19 cellular contexts compared by ENCODE assay signal in genomic region chr6:123288649-123289048, GRCh38.
DNase-seq lines count a peak whose midpoint lies in the region; ATAC-seq, FAIRE-seq and TF ChIP-seq lines count a peak whose summit lies in the region.
"Had no signal": no experiment of that assay in that cellular context is flagged by ENCODE, and none has a peak within 500 bp of the region (broad histone marks: within the 10 kb centered on the region; RNA-seq: fewer than 3 reads in every experiment).

No MANE protein-coding gene starts in this region.

- H2BK5ac ChIP-seq in IMR-90 (ENCODE audit: low read depth, low read length, poor library complexity, severe bottlenecking): no peak overlapping the region

- H3K23ac ChIP-seq in IMR-90 (ENCODE audit: low read depth, low read length): no peak overlapping the region

- POLR2A ChIA-PET in A549 (lab: Yijun Ruan, JAX): no interaction called here
- POLR2A ChIA-PET in IMR-90 (lab: Charles Lee; ENCODE audit: unreplicated experiment): no interaction called here

- H3F3A ChIP-seq in neural cell (ENCODE audit: insufficient read depth, low read length, poor library complexity, severe bottlenecking): no peaks in the 10 kb centered on the region

- no peak overlapping the region for H3K14ac ChIP-seq in IMR-90 (replicated peaks; ENCODE audit: low read depth, low read length)

- H3K56ac ChIP-seq in IMR-90 (ENCODE audit: extremely low read depth, insufficient read depth, low read length): no peak overlapping the region

- H3K9me3 ChIP-seq in A549: no peaks in the 10 kb centered on the region
- peaks cover 10% of the 10 kb centered on the region for H3K9me3 ChIP-seq in IMR-90 (ENCODE audit: control insufficient read depth, insufficient read depth, low read length)
- H3K9me3 ChIP-seq in neural cell (ENCODE audit: low read length): no peaks in the 10 kb centered on the region
- H3K9me3 ChIP-seq in gastrocnemius medialis: no peaks in the 10 kb centered on the region
- H3K9me3 ChIP-seq: BLaER1 treated with 17β-estradiol and CSF1 and Interleukin-3, amounts not matched to agents 10 nM and 100 nM; Caco-2 had no signal

- CTCF ChIA-PET in A549 (lab: Yijun Ruan, JAX): no interaction called here
- CTCF ChIA-PET in IMR-90 (lab: Yijun Ruan, JAX): no interaction called here

- no peak overlapping the region for H4K5ac ChIP-seq in IMR-90 (ENCODE audit: low read depth, low read length)

- H2AFZ ChIP-seq in IMR-90 (replicated peaks; ENCODE audit: low read length, poor library complexity) (no peak overlapping the region), neural cell (ENCODE audit: low read depth, low read length) (no peak overlapping the region)

- no peak for TF ChIP-seq POLR2A in A549 (IDR thresholded peaks at IDR 0.05; ENCODE audit: low read length)
- TF ChIP-seq POLR2A in IMR-90 (IDR thresholded peaks at IDR 0.05; ENCODE audit: low read depth, low read length): no peak
- no peak for TF ChIP-seq POLR2A in gastrocnemius medialis (IDR thresholded peaks at IDR 0.05)

- in situ Hi-C loops in IMR-90 (cut with MboI; ENCODE audit: low sequenced_read_pairs): no loop called here
- in situ Hi-C loops in gastrocnemius medialis (cut with MboI; ENCODE audit: low sequenced_read_pairs in 4 of 4): no loop called here

- H3K79me1 ChIP-seq in IMR-90 (ENCODE audit: low read depth in 1 of 2, low read length in 2 of 2): no peaks in the 10 kb centered on the region

- no peak overlapping the region for H4K91ac ChIP-seq in IMR-90 (ENCODE audit: insufficient read depth, low read depth, low read length)

- DNase-seq in A549 (ENCODE audit: low read depth in 1 of 2, low spot score in 1 of 2) (no peak), IMR-90 (no peak), gastrocnemius medialis (no peak)
- DNase-seq: 8988T; AML-193; Caco-2; Calu3; CD4-positive, alpha-beta T cell; CD8-positive, alpha-beta T cell; DMS79 treated with DMSO at 0.1 percent for 48 hours; GF-D8 had no signal

- intact Hi-C loops in IMR-90 (cut with micrococcal nuclease) (no loop called here), gastrocnemius medialis (cut with DNase I; ENCODE audit: low total_unique reads) (no loop called here)

- ATAC-seq in A549: no peak
- ATAC-seq in IMR-90 (ENCODE audit: low read depth): no peak
- ATAC-seq in gastrocnemius medialis: no peak
- ATAC-seq in GM18870 (IDR thresholded peaks at IDR 0.05; ENCODE audit: unreplicated experiment): no peak
- ATAC-seq: CD8-positive, alpha-beta T cell had no signal

- no peak overlapping the region for H2AK5ac ChIP-seq in IMR-90 (ENCODE audit: low read depth, low read length)

- TF ChIP-seq RAD21 in A549 (conservative IDR thresholded peaks at IDR 0.05 in 1 of 2, IDR thresholded peaks at IDR 0.05 in 1 of 2) (no peak), IMR-90 (IDR thresholded peaks at IDR 0.05; ENCODE audit: low read length) (no peak), neural cell (conservative IDR thresholded peaks at IDR 0.05) (no peak)

- BruUV-seq in IMR-90 (replicated peaks; lab: Mats Ljungman, UMichigan): no TSS peak

- no peak overlapping the region for H2AK9ac ChIP-seq in IMR-90 (replicated peaks; ENCODE audit: low read depth, low read length, poor library complexity)

- H3K4me3 ChIP-seq in A549 (no peak overlapping the region), IMR-90 (ENCODE audit: insufficient read depth, low read depth, low read length) (no peak overlapping the region), neural cell (ENCODE audit: low read length) (no peak overlapping the region), gastrocnemius medialis (no peak overlapping the region)
- H3K4me3 ChIP-seq: BLaER1 treated with 17β-estradiol and CSF1 and Interleukin-3, amounts not matched to agents 10 nM and 100 nM had no signal

- H3K27me3 ChIP-seq in IMR-90 (ENCODE audit: control insufficient read depth, insufficient read depth, low read length): no peaks in the 10 kb centered on the region
- H3K27me3 ChIP-seq in neural cell (ENCODE audit: insufficient read depth, low read depth, low read length): no peaks in the 10 kb centered on the region
- no peaks in the 10 kb centered on the region for H3K27me3 ChIP-seq in gastrocnemius medialis
- H3K27me3 ChIP-seq: BLaER1 treated with 17β-estradiol and CSF1 and Interleukin-3, amounts not matched to agents 10 nM and 100 nM had no signal

- no peak overlapping the region for H3K18ac ChIP-seq in IMR-90 (ENCODE audit: low read depth, low read length)

- no peak overlapping the region for H2BK20ac ChIP-seq in IMR-90 (ENCODE audit: low read depth, low read length)

- H3K79me2 ChIP-seq in neural cell (replicated peaks; ENCODE audit: insufficient read depth, low read length): no peaks in the 10 kb centered on the region

- no peak overlapping the region for H4K8ac ChIP-seq in IMR-90 (ENCODE audit: low read depth in 2 of 2, low read length in 2 of 2)

- H2BK120ac ChIP-seq in IMR-90 (ENCODE audit: low read depth, low read length): no peak overlapping the region

- no peaks in the 10 kb centered on the region for H3K9me2 ChIP-seq in neural cell (ENCODE audit: insufficient read depth, low read length)

- H2BK15ac ChIP-seq in IMR-90 (ENCODE audit: low read depth, low read length): no peak overlapping the region

- H3K27ac ChIP-seq in A549 (no peak overlapping the region), IMR-90 (ENCODE audit: insufficient read depth, low read length) (no peak overlapping the region), neural cell (ENCODE audit: low read length) (no peak overlapping the region), gastrocnemius medialis (peak overlapping the region in 1 of 4 donors; percentile 29)
- H3K27ac ChIP-seq: BLaER1 treated with 17β-estradiol and CSF1 and Interleukin-3, amounts not matched to agents 10 nM and 100 nM; C4-2B had no signal

- H3K9me1 ChIP-seq in IMR-90 (ENCODE audit: insufficient read depth, low read length): no peaks in the 10 kb centered on the region

- H4K20me1 ChIP-seq in IMR-90 (ENCODE audit: insufficient read depth, low read length): no peaks in the 10 kb centered on the region
- H4K20me1 ChIP-seq in neural cell (ENCODE audit: insufficient read depth): no peaks in the 10 kb centered on the region
- H4K20me1 ChIP-seq: BLaER1 treated with 17β-estradiol and CSF1 and Interleukin-3, amounts not matched to agents 10 nM and 100 nM had no signal

- H3K4me2 ChIP-seq in A549 (no peak overlapping the region), IMR-90 (ENCODE audit: low read depth, low read length) (no peak overlapping the region), neural cell (ENCODE audit: low read length) (no peak overlapping the region)
- H3K4me2 ChIP-seq: BLaER1 treated with 17β-estradiol and CSF1 and Interleukin-3, amounts not matched to agents 10 nM and 100 nM had no signal

- H3K4me1 ChIP-seq in A549 (no peaks in the 10 kb centered on the region), IMR-90 (ENCODE audit: control insufficient read depth, insufficient read depth, low read length) (no peaks in the 10 kb centered on the region), gastrocnemius medialis (no peaks in the 10 kb centered on the region)
- H3K4me1 ChIP-seq: BLaER1 treated with 17β-estradiol and CSF1 and Interleukin-3, amounts not matched to agents 10 nM and 100 nM; Caco-2 had no signal

- TF ChIP-seq EP300 in A549 (IDR thresholded peaks at IDR 0.05) (no peak), neural cell (conservative IDR thresholded peaks at IDR 0.05; ENCODE audit: poor library complexity, severe bottlenecking) (peak; percentile 36)

- dilution Hi-C loops in IMR-90 (cut with HindIII; ENCODE audit: low sequenced_read_pairs, unreplicated experiment): no loop called here

- no peak for TF ChIP-seq CTCF in A549 (IDR thresholded peaks at IDR 0.05)
- TF ChIP-seq CTCF in IMR-90 (conservative IDR thresholded peaks at IDR 0.05; ENCODE audit: low read depth, low read length): no peak
- no peak for TF ChIP-seq CTCF in neural cell (IDR thresholded peaks at IDR 0.05; ENCODE audit: poor library complexity, severe bottlenecking)
- no peak for TF ChIP-seq CTCF in gastrocnemius medialis (IDR thresholded peaks at IDR 0.05 in 4 of 5, conservative IDR thresholded peaks at IDR 0.05 in 1 of 5)

- WGBS in A549 (ENCODE audit: missing lambda C conversion rate): 0% methylated on average over 1 of the region's 1 CpG
- no CpG with 5 or more reads among the region's 1 CpG for WGBS in IMR-90 (ENCODE audit: extremely low coverage in 2 of 2, insufficient read length in 1 of 2), 2 experiments

- FAIRE-seq in A549 (lab: Jason Lieb, UNC): no peak
- FAIRE-seq: A204.1, D721Med, G401.6, GM12891 had no signal

- H3K9ac ChIP-seq in IMR-90 (ENCODE audit: low read depth, low read length): no peak overlapping the region
- H3K9ac ChIP-seq in neural cell (ENCODE audit: low read length): no peak overlapping the region
- H3K9ac ChIP-seq: BLaER1 treated with 17β-estradiol and CSF1 and Interleukin-3, amounts not matched to agents 10 nM and 100 nM had no signal

- H3K36me3 ChIP-seq in IMR-90 (ENCODE audit: control insufficient read depth, insufficient read depth, low read length): no peaks in the 10 kb centered on the region
- H3K36me3 ChIP-seq in neural cell (ENCODE audit: insufficient read depth, low read length): no peaks in the 10 kb centered on the region
- no peaks in the 10 kb centered on the region for H3K36me3 ChIP-seq in gastrocnemius medialis
- H3K36me3 ChIP-seq: BLaER1 treated with 17β-estradiol and CSF1 and Interleukin-3, amounts not matched to agents 10 nM and 100 nM had no signal

- H3K4ac ChIP-seq in IMR-90 (ENCODE audit: low read depth, low read length): no peak overlapping the region

TF ChIP-seq in A549, 52 proteins besides CTCF, POLR2A, EP300 and RAD21:
- TF ChIP-seq MAFK (IDR thresholded peaks at IDR 0.05; ENCODE audit: partially characterized antibody) (peak; percentile 14), PHF8 (IDR thresholded peaks at IDR 0.05; ENCODE audit: borderline replicate concordance, low read depth) (no peak), RNF2 (IDR thresholded peaks at IDR 0.05; ENCODE audit: borderline replicate concordance, low read depth) (no peak)
TF ChIP-seq in A549: peak in this region for 1.

TF ChIP-seq in IMR-90, 13 proteins besides CTCF, POLR2A, EP300 and RAD21:
- peak; percentile 21; the same call in 1 of the 2 replicates for TF ChIP-seq MAFK (IDR thresholded peaks at IDR 0.05; ENCODE audit: low read depth, low read length)
- TF ChIP-seq MXI1 (IDR thresholded peaks at IDR 0.05; ENCODE audit: borderline replicate concordance, low read depth, low read length): no peak

TF ChIP-seq in neural cell, 6 proteins besides CTCF, POLR2A, EP300 and RAD21 (continues in another document):
- TF ChIP-seq MXI1 (conservative IDR thresholded peaks at IDR 0.05; ENCODE audit: poor library complexity, severe bottlenecking): no peak
- TF ChIP-seq EZH2 (IDR thresholded peaks at IDR 0.05; ENCODE audit: borderline replicate concordance, insufficient read depth, low read length, poor library complexity, severe bottlenecking): no peak
- TF ChIP-seq SMC3 (conservative IDR thresholded peaks at IDR 0.05; ENCODE audit: poor library complexity): no peak
